Comparison of ENCODE assay signal across 8 cellular contexts in genomic region chr6:118800394-118801071, GRCh38.
DNase-seq lines count a peak whose midpoint lies in the region; ATAC-seq and TF ChIP-seq lines count a peak whose summit lies in the region.

No MANE protein-coding gene starts in this region.

- WGBS in sigmoid colon, 2 donors: 12 to 21% methylated on average over 17 of the region's 17 CpGs

- H3K4me3 ChIP-seq in astrocyte of the cerebellum (ENCODE audit: low read depth, low read length) (no peak overlapping the region), sigmoid colon (peak overlapping the region in 1 of 4 donors; percentile 2)

- no peaks in the 10 kb centered on the region for H3K27me3 ChIP-seq in sigmoid colon

- DNase-seq in NK-92 treated with Interleukin-12 subunit alpha and Interleukin-12 subunit beta, amount 100 ng/mL, for 24 hours (lab: John Stamatoyannopoulos, UW): peak; percentile 9
- DNase-seq in NK-92 (lab: John Stamatoyannopoulos, UW; ENCODE audit: unreplicated experiment) (no peak), NCI-H1930 (lab: John Stamatoyannopoulos, UW) (peak; percentile 66 to 82), T-helper 9 cell (peak; percentile 70), astrocyte of the cerebellum (ENCODE audit: low read depth) (peak; percentile 78), hepatic stellate cell (ENCODE audit: low spot score) (peak; percentile 77), sigmoid colon (peak; percentile 81)

- no peak overlapping the region for H3K27ac ChIP-seq in sigmoid colon

- TF ChIP-seq CTCF in astrocyte of the cerebellum (IDR thresholded peaks at IDR 0.05; ENCODE audit: low read depth, low read length, missing control alignments) (peak; percentile 91), sigmoid colon (IDR thresholded peaks at IDR 0.05) (peak; percentile 39 to 83 (median 72))

- no peak for TF ChIP-seq POLR2A in sigmoid colon (IDR thresholded peaks at IDR 0.05)

- ATAC-seq in HG02970 (IDR thresholded peaks at IDR 0.05; ENCODE audit: low FRiP score, unreplicated experiment): peak; percentile 87

- H3K4me1 ChIP-seq in sigmoid colon: peaks cover 0 to 10% (median 8%) of the 10 kb centered on the region in 4 donors

- H3K9me3 ChIP-seq in sigmoid colon: no peaks in the 10 kb centered on the region

- intact Hi-C loops in sigmoid colon (cut with DNase I): loop anchor here (10.0 kb wide), 1 partner anchor 146 kb away; the partner anchor contains the start of gene CEP85L

- in situ Hi-C loops in astrocyte of the cerebellum (cut with HindIII; ENCODE audit: low sequenced_read_pairs): no loop called here

- TF ChIP-seq EP300 in sigmoid colon (IDR thresholded peaks at IDR 0.05): no peak

- no peaks in the 10 kb centered on the region for H3K36me3 ChIP-seq in sigmoid colon
